ENCODE assay signal across 26 cellular contexts in genomic region chr6:164377348-164377747, GRCh38.
"Had no signal": no experiment of that assay in that cellular context is flagged by ENCODE, and none has a peak within 500 bp of the region (broad histone marks: within the 10 kb centered on the region; RNA-seq: fewer than 3 reads in every experiment).

No MANE protein-coding gene starts in this region.

- H3K9me3 Mint-ChIP-seq: activated CD4-positive, alpha-beta T cell treated with anti-CD3 and anti-CD28 coated beads, Interleukin-2, amount 10 ng/mL, durations not matched to agents 24 days and 14 days had no signal

- H3K4me3 ChIP-seq: body of pancreas, cardiac muscle cell, heart right ventricle, lung, pancreas, psoas muscle, transverse colon, uterus had no signal

- H3K27me3 Mint-ChIP-seq: activated CD4-positive, alpha-beta memory T cell treated with anti-CD3 and anti-CD28 coated beads, Interleukin-2, amount 10 ng/mL, durations not matched to agents 7 days and 5 days; activated CD4-positive, alpha-beta T cell treated with anti-CD3 and anti-CD28 coated beads, Interleukin-2, amount 10 ng/mL, durations not matched to agents 24 days and 14 days; activated naive CD8-positive, alpha-beta T cell treated with anti-CD3 and anti-CD28 coated beads, Interleukin-2, amount 50 U/mL, for 24 hours; naive thymus-derived CD8-positive, alpha-beta T cell had no signal

- H3K27ac ChIP-seq: body of pancreas, cardiac muscle cell, epithelial cell of prostate, heart right ventricle, neutrophil, pancreas, psoas muscle, transverse colon, uterus, VCaP had no signal

- FAIRE-seq: kidney, pancreas had no signal

- H3K4me3 Mint-ChIP-seq: activated CD4-positive, alpha-beta memory T cell treated with anti-CD3 and anti-CD28 coated beads, Interleukin-2, amount 10 ng/mL, durations not matched to agents 7 days and 5 days; activated CD4-positive, alpha-beta T cell treated with anti-CD3 and anti-CD28 coated beads, Interleukin-2, amount 10 ng/mL, durations not matched to agents 24 days and 14 days; activated naive CD8-positive, alpha-beta T cell treated with anti-CD3 and anti-CD28 coated beads, Interleukin-2, amount 50 U/mL, for 24 hours; mesothelial cell of epicardium; naive thymus-derived CD8-positive, alpha-beta T cell; stimulated activated effector memory CD8-positive, alpha-beta T cell treated with anti-CD3 and anti-CD28 coated beads, Interleukin-12 subunit alpha, Interleukin-12 subunit beta, amount 100 ng/mL, for 72 hours; T-helper 1 cell treated with Interleukin-12 subunit alpha and Interleukin-12 subunit beta and Interleukin-4 antibody, amounts not matched to agents 30 μg/mL and 1 μg/mL, for 36 hours had no signal

- H3K4me1 Mint-ChIP-seq: activated CD4-positive, alpha-beta memory T cell treated with anti-CD3 and anti-CD28 coated beads, Interleukin-2, amount 10 ng/mL, durations not matched to agents 7 days and 5 days; activated CD4-positive, alpha-beta T cell treated with anti-CD3 and anti-CD28 coated beads, Interleukin-2, amount 10 ng/mL, durations not matched to agents 24 days and 14 days; activated naive CD8-positive, alpha-beta T cell treated with anti-CD3 and anti-CD28 coated beads, Interleukin-2, amount 50 U/mL, for 24 hours; naive thymus-derived CD8-positive, alpha-beta T cell; stimulated activated effector memory CD8-positive, alpha-beta T cell treated with anti-CD3 and anti-CD28 coated beads, Interleukin-12 subunit alpha, Interleukin-12 subunit beta, amount 100 ng/mL, for 72 hours had no signal

- DNase-seq: activated CD4-positive, alpha-beta memory T cell treated with anti-CD3 and anti-CD28 coated beads, Interleukin-2, amount 10 ng/mL, durations not matched to agents 7 days and 5 days; activated CD4-positive, alpha-beta T cell treated with anti-CD3 and anti-CD28 coated beads, Interleukin-2, amount 10 ng/mL, durations not matched to agents 24 days and 14 days; activated effector memory CD4-positive, alpha-beta T cell treated with anti-CD3 and anti-CD28 coated beads, Interleukin-2, amount 50 U/mL, for 16 hours; activated naive CD4-positive, alpha-beta T cell treated with anti-CD3 and anti-CD28 coated beads, Interleukin-2, amount 50 U/mL, for 16 hours; activated naive CD8-positive, alpha-beta T cell treated with anti-CD3 and anti-CD28 coated beads, Interleukin-2, amount 50 U/mL, for 24 hours; anterior cingulate cortex; body of pancreas; heart right ventricle; kidney; naive thymus-derived CD8-positive, alpha-beta T cell; pancreas; psoas muscle; right cardiac atrium; stimulated activated CD4-positive, alpha-beta T cell treated with anti-CD3 and anti-CD28 coated beads, Interleukin-1b, Interleukin-23, amount 100 ng/mL, for 48 hours; T1000; transverse colon; uterus had no signal

- H3K27me3 ChIP-seq: body of pancreas, cardiac muscle cell, heart right ventricle, neutrophil, pancreas, transverse colon, uterus had no signal

- H3K27ac Mint-ChIP-seq: activated CD4-positive, alpha-beta memory T cell treated with anti-CD3 and anti-CD28 coated beads, Interleukin-2, amount 10 ng/mL, durations not matched to agents 7 days and 5 days; activated CD4-positive, alpha-beta T cell treated with anti-CD3 and anti-CD28 coated beads, Interleukin-2, amount 10 ng/mL, durations not matched to agents 24 days and 14 days; activated naive CD8-positive, alpha-beta T cell treated with anti-CD3 and anti-CD28 coated beads, Interleukin-2, amount 50 U/mL, for 24 hours; mesothelial cell of epicardium; naive thymus-derived CD8-positive, alpha-beta T cell; stimulated activated effector memory CD8-positive, alpha-beta T cell treated with anti-CD3 and anti-CD28 coated beads, Interleukin-12 subunit alpha, Interleukin-12 subunit beta, amount 100 ng/mL, for 72 hours; T-helper 1 cell treated with Interleukin-12 subunit alpha and Interleukin-12 subunit beta and Interleukin-4 antibody, amounts not matched to agents 30 μg/mL and 1 μg/mL, for 36 hours had no signal

- ATAC-seq: activated CD4-positive, CD25-positive, alpha-beta regulatory T cell treated with anti-CD3 and anti-CD28 coated beads, Interleukin-2, amount 50 U/mL, for 24 hours; activated naive CD8-positive, alpha-beta T cell treated with anti-CD3 and anti-CD28 coated beads, Interleukin-2, amount 50 U/mL, for 24 hours; body of pancreas; heart right ventricle; naive thymus-derived CD8-positive, alpha-beta T cell; pancreas; psoas muscle; right cardiac atrium; stimulated activated effector memory CD8-positive, alpha-beta T cell treated with anti-CD3 and anti-CD28 coated beads, Interleukin-12 subunit alpha, Interleukin-12 subunit beta, amount 100 ng/mL, for 72 hours had no signal

- H3K36me3 Mint-ChIP-seq: mesothelial cell of epicardium; stimulated activated effector memory CD8-positive, alpha-beta T cell treated with anti-CD3 and anti-CD28 coated beads, Interleukin-12 subunit alpha, Interleukin-12 subunit beta, amount 100 ng/mL, for 72 hours had no signal

- H3K9me3 ChIP-seq: body of pancreas, neutrophil, pancreas, uterus had no signal

- H3K36me3 ChIP-seq: cardiac muscle cell, heart right ventricle, neutrophil, pancreas, transverse colon, uterus had no signal

- H3K4me1 ChIP-seq: body of pancreas, heart right ventricle, pancreas, psoas muscle, transverse colon, uterus had no signal
